19 cellular contexts compared by ENCODE assay signal in genomic region chr14:81737938-81738337, GRCh38.
"Had no signal": no experiment of that assay in that cellular context is flagged by ENCODE, and none has a peak within 500 bp of the region (broad histone marks: within the 10 kb centered on the region; RNA-seq: fewer than 3 reads in every experiment).

No MANE protein-coding gene starts in this region.

- H3K27ac ChIP-seq: foreskin keratinocyte, spleen, thoracic aorta had no signal

- H3K27me3 ChIP-seq: foreskin keratinocyte, spleen had no signal

- DNase-seq: activated CD4-positive, alpha-beta memory T cell treated with anti-CD3 and anti-CD28 coated beads for 36 hours; activated CD4-positive, alpha-beta T cell treated with anti-CD3 and anti-CD28 coated beads for 4 hours; activated CD4-positive, CD25-positive, alpha-beta regulatory T cell; activated naive CD4-positive, alpha-beta T cell treated with Interleukin-2 at 50 U/mL for 16 hours; activated naive CD8-positive, alpha-beta T cell treated with anti-CD3 and anti-CD28 coated beads for 36 hours; activated T-cell treated with anti-CD3 and anti-CD28 coated beads, Interleukin-2, amount 50 U/mL, for 48 hours; central memory CD4-positive, alpha-beta T cell; dermis blood vessel endothelial cell; effector CD8-positive, alpha-beta T cell; foreskin keratinocyte; kidney; natural killer cell; retina; spleen; stimulated activated CD4-positive, alpha-beta T cell treated with anti-CD3 and anti-CD28 coated beads, Interleukin-4, amount 100 ng/mL, for 1 hour; stimulated activated naive CD4-positive, alpha-beta T cell; T-helper 9 cell had no signal

- H3K4me1 ChIP-seq: foreskin keratinocyte, spleen had no signal

- ATAC-seq: foreskin keratinocyte, natural killer cell had no signal

- H3K4me3 ChIP-seq: lung, spleen, thoracic aorta had no signal

- H3K36me3 ChIP-seq: spleen, thoracic aorta had no signal
